ENCODE assay signal across 24 cellular contexts in the genomic region with DNA sequence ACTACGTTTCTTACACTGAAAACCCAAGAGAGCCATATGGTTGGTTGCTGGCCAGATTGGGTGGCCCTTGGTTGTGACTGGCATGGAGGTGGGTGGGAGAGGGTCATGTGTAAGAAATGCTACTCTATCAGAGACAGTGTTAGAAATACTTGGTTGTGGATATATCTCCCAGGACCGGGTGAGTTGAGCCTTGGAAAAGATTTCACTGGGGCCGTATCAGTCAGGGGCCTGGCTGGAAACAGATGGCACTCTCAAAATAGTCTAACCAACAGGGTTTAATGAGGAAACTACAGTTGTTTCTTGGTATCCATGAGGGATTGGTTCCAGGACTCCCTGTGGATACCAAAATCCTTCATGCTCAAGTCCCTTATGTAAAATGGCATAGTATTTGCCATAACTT. TPM values are rescaled to one million over a fixed set of nuclear protein-coding genes. Genes with fewer than 3 reads are reported as not detected.
"Had no signal": no experiment of that assay in that cellular context is flagged by ENCODE, and none has a peak within 500 bp of the region (broad histone marks: within the 10 kb centered on the region; RNA-seq: fewer than 3 reads in every experiment).

No MANE protein-coding gene starts in this region.

- H3K27ac ChIP-seq: esophagus muscularis mucosa, gastroesophageal sphincter, thyroid gland, upper lobe of right lung, VCaP had no signal

- H3K4me3 Mint-ChIP-seq: activated CD4-positive, alpha-beta T cell treated with anti-CD3 and anti-CD28 coated beads, Interleukin-2, amount 10 ng/mL, durations not matched to agents 7 days and 5 days; activated CD8-positive, alpha-beta T cell treated with anti-CD3 and anti-CD28 coated beads, Interleukin-2, amount 10 ng/mL, durations not matched to agents 7 days and 5 days; brain; effector memory CD8-positive, alpha-beta T cell; stimulated activated naive CD8-positive, alpha-beta T cell treated with anti-CD3 and anti-CD28 coated beads, Interleukin-15, Interleukin-2, amounts not matched to agents 100 ng/mL and 50 ng/mL, for 24 hours had no signal

- H3K27me3 ChIP-seq: esophagus muscularis mucosa, gastroesophageal sphincter, thyroid gland, upper lobe of right lung had no signal

- H3K9me3 Mint-ChIP-seq: activated CD4-positive, alpha-beta T cell treated with anti-CD3 and anti-CD28 coated beads, Interleukin-2, amount 10 ng/mL, durations not matched to agents 7 days and 5 days; activated naive CD4-positive, alpha-beta T cell treated with anti-CD3 and anti-CD28 coated beads, Interleukin-2, amount 50 U/mL, for 72 hours; brain; effector memory CD8-positive, alpha-beta T cell; stimulated activated naive CD8-positive, alpha-beta T cell treated with anti-CD3 and anti-CD28 coated beads, Interleukin-15, Interleukin-2, amounts not matched to agents 100 ng/mL and 50 ng/mL, for 24 hours had no signal

- H3K27ac Mint-ChIP-seq: activated CD4-positive, alpha-beta T cell treated with anti-CD3 and anti-CD28 coated beads, Interleukin-2, amount 10 ng/mL, durations not matched to agents 7 days and 5 days; activated CD8-positive, alpha-beta T cell treated with anti-CD3 and anti-CD28 coated beads, Interleukin-2, amount 10 ng/mL, durations not matched to agents 7 days and 5 days; progenitor cell of endocrine pancreas; stimulated activated naive CD8-positive, alpha-beta T cell treated with anti-CD3 and anti-CD28 coated beads, Interleukin-15, Interleukin-2, amounts not matched to agents 100 ng/mL and 50 ng/mL, for 24 hours had no signal

- H3K4me3 ChIP-seq: esophagus muscularis mucosa, gastroesophageal sphincter, thyroid gland, upper lobe of right lung had no signal

- H3K27me3 Mint-ChIP-seq: activated CD4-positive, alpha-beta T cell treated with anti-CD3 and anti-CD28 coated beads, Interleukin-2, amount 10 ng/mL, durations not matched to agents 7 days and 5 days; brain; effector memory CD8-positive, alpha-beta T cell; progenitor cell of endocrine pancreas; stimulated activated naive CD8-positive, alpha-beta T cell treated with anti-CD3 and anti-CD28 coated beads, Interleukin-15, Interleukin-2, amounts not matched to agents 100 ng/mL and 50 ng/mL, for 24 hours had no signal

- H3K9me3 ChIP-seq: esophagus muscularis mucosa, gastroesophageal sphincter, thyroid gland, upper lobe of right lung had no signal

- DNase-seq: activated CD4-positive, alpha-beta T cell treated with anti-CD3 and anti-CD28 coated beads, Interleukin-2, amount 10 ng/mL, durations not matched to agents 7 days and 5 days; activated CD4-positive, CD25-positive, alpha-beta regulatory T cell treated with anti-CD3 and anti-CD28 coated beads, Interleukin-2, amount 50 U/mL, for 72 hours; activated CD8-positive, alpha-beta T cell treated with anti-CD3 and anti-CD28 coated beads, Interleukin-2, amount 10 ng/mL, durations not matched to agents 7 days and 5 days; activated T-cell treated with anti-CD3 and anti-CD28 coated beads, Interleukin-2, amount 50 U/mL, for 1 hour; aorta; effector memory CD8-positive, alpha-beta T cell; head of caudate nucleus; hypothalamus; left ventricle myocardium superior; stimulated activated CD4-positive, alpha-beta T cell treated with anti-CD3 and anti-CD28 coated beads, Interleukin-1b, Interleukin-23, amount 100 ng/mL, for 48 hours; thyroid gland; upper lobe of right lung had no signal

- H3K36me3 ChIP-seq: thyroid gland, upper lobe of right lung had no signal

RNA-seq across cellular contexts. Expression of a gene that starts 55.7 kb away (rescaled TPM):
- total RNA-seq: activated CD4-positive, alpha-beta T cell treated with anti-CD3 and anti-CD28 coated beads, Interleukin-2, amount 10 ng/mL, durations not matched to agents 7 days and 5 days; activated CD8-positive, alpha-beta T cell treated with anti-CD3 and anti-CD28 coated beads, Interleukin-2, amount 10 ng/mL, durations not matched to agents 7 days and 5 days; activated naive CD4-positive, alpha-beta T cell treated with anti-CD3 and anti-CD28 coated beads, Interleukin-2, amount 50 U/mL, for 72 hours; aorta; dermis microvascular lymphatic vessel endothelial cell; endothelial cell of umbilical vein; esophagus muscularis mucosa; left ventricle myocardium superior; mammary epithelial cell; osteoblast; progenitor cell of endocrine pancreas; T-helper 2 cell treated with Interferon-gamma antibody and Interleukin-4, amounts not matched to agents 100 ng/mL and 5 ng/mL, for 36 hours; thyroid gland; upper lobe of right lung had no signal
